Comparison of ENCODE assay signal across 8 cellular contexts in genomic region chr6:85642774-85643529, GRCh38. TPM values are rescaled to one million over a fixed set of nuclear protein-coding genes. Genes with fewer than 3 reads are reported as not detected.
A peak's percentile ranks its signal among the peaks of the same experiment; 100 is the strongest.
DNase-seq lines count a peak whose midpoint lies in the region; ATAC-seq, FAIRE-seq and TF ChIP-seq lines count a peak whose summit lies in the region.

TSS of gene SYNCRIP (minus strand) at chr6:85642886. CDS start at chr6:85641439, 1,447 bp downstream.

- no peak for TF ChIP-seq CTCF in GM06990 (IDR thresholded peaks at IDR 0.05; ENCODE audit: insufficient read depth, low read length, poor library complexity, severe bottlenecking)
- TF ChIP-seq CTCF in NB4 (IDR thresholded peaks at IDR 0.05; ENCODE audit: low read depth, low read length) = no peak
- peak; percentile 28 for TF ChIP-seq CTCF in neutrophil (IDR thresholded peaks at IDR 0.05)
- no peak for TF ChIP-seq CTCF in subcutaneous adipose tissue (IDR thresholded peaks at IDR 0.05; ENCODE audit: low read depth)

- peak; percentile 72 for ATAC-seq in HG02571 (IDR thresholded peaks at IDR 0.05; ENCODE audit: unreplicated experiment)

- H3K9me3 Mint-ChIP-seq in activated naive CD4-positive, alpha-beta T cell treated with anti-CD3 and anti-CD28 coated beads for 36 hours = no peaks in the 10 kb centered on the region

- H3K4me1 ChIP-seq in neutrophil (ENCODE audit: control insufficient read depth in 1 of 2, insufficient read depth in 1 of 2, low read depth in 1 of 2, low read length in 1 of 2) = peaks cover 24% of the 10 kb centered on the region in 2 experiments

- H3K4me1 Mint-ChIP-seq in activated naive CD4-positive, alpha-beta T cell treated with anti-CD3 and anti-CD28 coated beads for 36 hours (ENCODE audit: low read depth) = peaks cover 37% of the 10 kb centered on the region

- no peaks in the 10 kb centered on the region for H3K27me3 Mint-ChIP-seq in activated naive CD4-positive, alpha-beta T cell treated with anti-CD3 and anti-CD28 coated beads for 36 hours (ENCODE audit: low read depth)

- FAIRE-seq in frontal cortex (lab: Jason Lieb, UNC) = no peak

- CTCF ChIA-PET in activated naive CD4-positive, alpha-beta T cell treated with anti-CD3 and anti-CD28 coated beads for 36 hours (lab: Charles Lee) = interaction anchor here (0.6 to 2.7 kb wide), 5 partner anchors 21 to 36 kb away, joined by 3 to 14 read pairs (median 4); no protein-coding TSS in a partner anchor

- peak within 1 kb of the TSS; percentile 99 for H3K27ac Mint-ChIP-seq in activated naive CD4-positive, alpha-beta T cell treated with anti-CD3 and anti-CD28 coated beads for 36 hours

- peaks cover 44% of the 10 kb centered on the region for H3K36me3 Mint-ChIP-seq in activated naive CD4-positive, alpha-beta T cell treated with anti-CD3 and anti-CD28 coated beads for 36 hours (ENCODE audit: low read depth)

- TF ChIP-seq POLR2A in NB4 (IDR thresholded peaks at IDR 0.05; ENCODE audit: extremely low read depth, insufficient read length) = peak; percentile 76

- H3K9me3 ChIP-seq in neutrophil = no peaks in the 10 kb centered on the region

- H3K36me3 ChIP-seq in GM06990 (ENCODE audit: control insufficient read depth, insufficient read depth, low read length) (peaks cover 3% of the 10 kb centered on the region), neutrophil (peaks cover 2% of the 10 kb centered on the region)

- peak within 1 kb of the TSS; percentile 84 for H3K4me3 Mint-ChIP-seq in activated naive CD4-positive, alpha-beta T cell treated with anti-CD3 and anti-CD28 coated beads for 36 hours

- H3K27ac ChIP-seq in neutrophil = peak within 1 kb of the TSS; percentile 97

- intact Hi-C loops in activated naive CD4-positive, alpha-beta T cell treated with anti-CD3 and anti-CD28 coated beads for 36 hours (cut with micrococcal nuclease) = loop anchor here (1.0 to 5.0 kb wide), 6 partner anchors 35 to 1784 kb away; partner anchors contain the start of genes CEP162, CYB5R4 and ZNF292

- H3K4me3 ChIP-seq in GM06990 (replicated peaks; ENCODE audit: low read depth, low read length) (peak within 1 kb of the TSS; percentile 100), NB4 (ENCODE audit: low read depth, low read length) (peak within 1 kb of the TSS; percentile 99), neutrophil (ENCODE audit: low read depth in 1 of 2, low read length in 1 of 2) (peak within 1 kb of the TSS; percentile 92 to 93)

- peak; percentile 100 for DNase-seq in GM06990 (ENCODE audit: extremely low read depth, insufficient read length)
- peak; percentile 99 for DNase-seq in NB4 (ENCODE audit: low read depth)
- DNase-seq in SK-N-DZ (ENCODE audit: low spot score) = peak; percentile 98
- peak; percentile 98 for DNase-seq in activated naive CD4-positive, alpha-beta T cell treated with anti-CD3 and anti-CD28 coated beads for 36 hours
- DNase-seq in frontal cortex (ENCODE audit: low spot score in 2 of 2) = peak; percentile 87 to 94

- H3K27me3 ChIP-seq in GM06990 (replicated peaks; ENCODE audit: control insufficient read depth, insufficient read depth, low read length) (no peaks in the 10 kb centered on the region), neutrophil (no peaks in the 10 kb centered on the region)

RNA-seq across cellular contexts. Expression of gene SYNCRIP, which starts in this region (rescaled TPM):
- polyA plus RNA-seq in SK-N-DZ (2014; cell fraction: cytosol; rRNA removed) = 67.6 and 71.9 TPM in 2 replicates
- polyA plus RNA-seq in SK-N-DZ (2014; cell fraction: nucleus; rRNA removed) = 44.0 and 52.0 TPM in 2 replicates
- total RNA-seq in activated naive CD4-positive, alpha-beta T cell treated with anti-CD3 and anti-CD28 coated beads for 36 hours = 100 to 1,000 TPM; 106 to 109 TPM
- total RNA-seq in frontal cortex = 88.5 TPM
- 10 to 100 TPM; 54.6 to 84.3 (median 57.6) TPM for total RNA-seq in subcutaneous adipose tissue

Comparison
In these comparisons a context has a peak if more than half of its experiments do, and no peak if none do; other contexts are left out.
1. Peak in every context shown above with its lines: DNase-seq, ATAC-seq, H3K4me3 ChIP-seq and H3K27ac ChIP-seq.